9 cellular contexts compared by ENCODE assay signal in genomic region chr5:32785639-32786216, GRCh38.
A peak's percentile ranks its signal among the peaks of the same experiment; 100 is the strongest.
DNase-seq lines count a peak whose midpoint lies in the region; ATAC-seq and TF ChIP-seq lines count a peak whose summit lies in the region.
"Had no signal": no experiment of that assay in that cellular context is flagged by ENCODE, and none has a peak within 500 bp of the region (broad histone marks: within the 10 kb centered on the region; RNA-seq: fewer than 3 reads in every experiment).

No MANE protein-coding gene starts in this region.

- no peaks in the 10 kb centered on the region for H3K9me3 Mint-ChIP-seq in activated CD8-positive, alpha-beta T cell treated with anti-CD3 and anti-CD28 coated beads for 36 hours
- no peaks in the 10 kb centered on the region for H3K9me3 Mint-ChIP-seq in CD8-positive, alpha-beta T cell

- no peak overlapping the region for H4K8ac ChIP-seq in mesenchymal stem cell (ENCODE audit: low read length)

- H3K36me3 ChIP-seq in mesenchymal stem cell (ENCODE audit: control insufficient read depth in 1 of 2, insufficient read depth in 2 of 2, low read depth in 1 of 2, low read length in 2 of 2): no peaks in the 10 kb centered on the region
- H3K36me3 ChIP-seq in CD8-positive, alpha-beta T cell (ENCODE audit: insufficient read depth, low read length): no peaks in the 10 kb centered on the region

- CTCF ChIA-PET in activated CD8-positive, alpha-beta T cell treated with anti-CD3 and anti-CD28 coated beads for 36 hours (lab: Charles Lee): no interaction called here
- CTCF ChIA-PET in CD8-positive, alpha-beta T cell (lab: Charles Lee): no interaction called here

- H4K91ac ChIP-seq in mesenchymal stem cell (ENCODE audit: low read length): no peak overlapping the region

- no peak overlapping the region for H3K4me2 ChIP-seq in mesenchymal stem cell (ENCODE audit: low read length, poor library complexity, severe bottlenecking)

- no peak overlapping the region for H3K9ac ChIP-seq in mesenchymal stem cell (ENCODE audit: low read length)

- no peaks in the 10 kb centered on the region for H3K9me3 ChIP-seq in mesenchymal stem cell (ENCODE audit: control insufficient read depth, low read length)
- H3K9me3 ChIP-seq in CD8-positive, alpha-beta T cell (ENCODE audit: low read length): no peaks in the 10 kb centered on the region

- H2BK12ac ChIP-seq in mesenchymal stem cell (ENCODE audit: low read length in 2 of 2): no peak overlapping the region

- H3K14ac ChIP-seq in mesenchymal stem cell (ENCODE audit: low read length in 2 of 2): no peak overlapping the region

- H3K27me3 Mint-ChIP-seq in activated CD8-positive, alpha-beta T cell treated with anti-CD3 and anti-CD28 coated beads for 36 hours: no peaks in the 10 kb centered on the region
- no peaks in the 10 kb centered on the region for H3K27me3 Mint-ChIP-seq in CD8-positive, alpha-beta T cell (ENCODE audit: low read depth)

- ATAC-seq in HG03469 (IDR thresholded peaks at IDR 0.05; ENCODE audit: unreplicated experiment) (peak; percentile 62), esophagus mucosa (no peak)
- no peak for ATAC-seq in activated CD8-positive, alpha-beta T cell treated with anti-CD3 and anti-CD28 coated beads for 36 hours
- ATAC-seq in CD8-positive, alpha-beta T cell: no peak
- ATAC-seq: stimulated activated naive CD8-positive, alpha-beta T cell treated with anti-CD3 and anti-CD28 coated beads, Interleukin-15, Interleukin-2, amounts not matched to agents 100 U/mL and 50 U/mL, for 24 hours had no signal

- H3K4me3 ChIP-seq in mesenchymal stem cell (ENCODE audit: insufficient read depth in 1 of 2, low read depth in 1 of 2, low read length in 2 of 2): no peak overlapping the region
- H3K4me3 ChIP-seq in CD8-positive, alpha-beta T cell (ENCODE audit: low read depth, low read length): no peak overlapping the region

- no peak overlapping the region for H2AK5ac ChIP-seq in mesenchymal stem cell (ENCODE audit: low read length, severe bottlenecking)

- no peaks in the 10 kb centered on the region for H3K27me3 ChIP-seq in mesenchymal stem cell (ENCODE audit: control insufficient read depth in 1 of 2, insufficient read depth in 1 of 2, low read length in 2 of 2)
- H3K27me3 ChIP-seq in CD8-positive, alpha-beta T cell (ENCODE audit: insufficient read depth, low read length): no peaks in the 10 kb centered on the region

- intact Hi-C loops in activated CD8-positive, alpha-beta T cell treated with anti-CD3 and anti-CD28 coated beads for 36 hours (cut with micrococcal nuclease): no loop called here
- intact Hi-C loops in CD8-positive, alpha-beta T cell (cut with DNase I, micrococcal nuclease): no loop called here

- no peak overlapping the region for H3K4me3 Mint-ChIP-seq in activated CD8-positive, alpha-beta T cell treated with anti-CD3 and anti-CD28 coated beads for 36 hours
- no peak overlapping the region for H3K4me3 Mint-ChIP-seq in CD8-positive, alpha-beta T cell

- POLR2A ChIA-PET in activated CD8-positive, alpha-beta T cell treated with anti-CD3 and anti-CD28 coated beads for 36 hours (lab: Charles Lee): no interaction called here
- POLR2A ChIA-PET in CD8-positive, alpha-beta T cell (lab: Charles Lee): no interaction called here

- 70% methylated on average over 2 of the region's 2 CpGs for WGBS in mesenchymal stem cell

- no peak overlapping the region for H3K27ac Mint-ChIP-seq in activated CD8-positive, alpha-beta T cell treated with anti-CD3 and anti-CD28 coated beads for 36 hours
- H3K27ac Mint-ChIP-seq in CD8-positive, alpha-beta T cell: no peak overlapping the region

- H3K36me3 Mint-ChIP-seq in activated CD8-positive, alpha-beta T cell treated with anti-CD3 and anti-CD28 coated beads for 36 hours (ENCODE audit: low read depth): no peaks in the 10 kb centered on the region
- no peaks in the 10 kb centered on the region for H3K36me3 Mint-ChIP-seq in CD8-positive, alpha-beta T cell

- H3K18ac ChIP-seq in mesenchymal stem cell (ENCODE audit: low read depth in 1 of 2, low read length in 2 of 2): no peak overlapping the region

- H2BK15ac ChIP-seq in mesenchymal stem cell (ENCODE audit: low read depth, poor library complexity, severe bottlenecking): no peak overlapping the region

- no peaks in the 10 kb centered on the region for H3K4me1 ChIP-seq in mesenchymal stem cell (ENCODE audit: control insufficient read depth, insufficient read depth, low read depth, low read length)
- H3K4me1 ChIP-seq in CD8-positive, alpha-beta T cell (ENCODE audit: insufficient read depth, low read length): no peaks in the 10 kb centered on the region

- DNase-seq in COLO829 (ENCODE audit: low spot score): peak; percentile 68
- DNase-seq in astrocyte of the hippocampus (ENCODE audit: low read depth, low spot score): peak; percentile 84
- DNase-seq in mesenchymal stem cell: peak; percentile 21
- DNase-seq in NCI-H187 treated with DMSO at 0.1 percent for 48 hours (lab: John Stamatoyannopoulos, UW): no peak
- no peak for DNase-seq in activated CD8-positive, alpha-beta T cell treated with anti-CD3 and anti-CD28 coated beads for 36 hours
- DNase-seq in CD8-positive, alpha-beta T cell: no peak
- DNase-seq: stimulated activated naive CD8-positive, alpha-beta T cell treated with anti-CD3 and anti-CD28 coated beads, Interleukin-15, Interleukin-2, amounts not matched to agents 100 U/mL and 50 U/mL, for 24 hours had no signal

- H3K79me1 ChIP-seq in mesenchymal stem cell (replicated peaks; ENCODE audit: low read length, poor library complexity, severe bottlenecking): no peaks in the 10 kb centered on the region

- H3K4me1 Mint-ChIP-seq in activated CD8-positive, alpha-beta T cell treated with anti-CD3 and anti-CD28 coated beads for 36 hours (ENCODE audit: low read depth): no peaks in the 10 kb centered on the region
- H3K4me1 Mint-ChIP-seq in CD8-positive, alpha-beta T cell (ENCODE audit: low read depth): no peaks in the 10 kb centered on the region

- no peak overlapping the region for H3K4ac ChIP-seq in mesenchymal stem cell (ENCODE audit: low read depth in 1 of 2, low read length in 2 of 2)

- TF ChIP-seq CTCF in activated CD8-positive, alpha-beta T cell treated with anti-CD3 and anti-CD28 coated beads for 36 hours (IDR thresholded peaks at IDR 0.05): no peak
- no peak for TF ChIP-seq CTCF in CD8-positive, alpha-beta T cell (IDR thresholded peaks at IDR 0.05)

- no peak overlapping the region for H2BK120ac ChIP-seq in mesenchymal stem cell (ENCODE audit: low read depth, low read length)

- H3K27ac ChIP-seq in mesenchymal stem cell (ENCODE audit: low read length, poor library complexity, severe bottlenecking): no peak overlapping the region
- H3K27ac ChIP-seq in CD8-positive, alpha-beta T cell (ENCODE audit: low read depth, low read length): no peak overlapping the region

- no peak overlapping the region for H2AFZ ChIP-seq in mesenchymal stem cell (ENCODE audit: low read depth, low read length)

- H2BK5ac ChIP-seq in mesenchymal stem cell (ENCODE audit: low read depth, low read length, poor library complexity, severe bottlenecking): no peak overlapping the region

- no peak overlapping the region for H3K23ac ChIP-seq in mesenchymal stem cell (ENCODE audit: low read length in 2 of 2)

Comparison
In these comparisons a context has a peak if more than half of its experiments do, and no peak if none do; other contexts are left out.
1. DNase-seq: peak in COLO829 (single experiment), astrocyte of the hippocampus (single experiment) and mesenchymal stem cell (single experiment); none in NCI-H187 treated with DMSO at 0.1 percent for 48 hours (single experiment), activated CD8-positive, alpha-beta T cell treated with anti-CD3 and anti-CD28 coated beads for 36 hours (single experiment) and CD8-positive, alpha-beta T cell (0 of 7).